ENCODE assay signal across 2 cellular contexts in genomic region chr6:134884752-134885151, GRCh38.
TF ChIP-seq lines count a peak whose summit lies in the region.

No MANE protein-coding gene starts in this region.

TF ChIP-seq in SK-N-SH, 30 proteins besides CTCF, POLR2A, EP300 and RAD21 (continued from another document):
- no peak for TF ChIP-seq NFIC (IDR thresholded peaks at IDR 0.05; ENCODE audit: borderline replicate concordance)
- no peak for TF ChIP-seq EZH2phosphoT487 (IDR thresholded peaks at IDR 0.05; ENCODE audit: borderline replicate concordance, low read depth)
- TF ChIP-seq, protein P1, sequence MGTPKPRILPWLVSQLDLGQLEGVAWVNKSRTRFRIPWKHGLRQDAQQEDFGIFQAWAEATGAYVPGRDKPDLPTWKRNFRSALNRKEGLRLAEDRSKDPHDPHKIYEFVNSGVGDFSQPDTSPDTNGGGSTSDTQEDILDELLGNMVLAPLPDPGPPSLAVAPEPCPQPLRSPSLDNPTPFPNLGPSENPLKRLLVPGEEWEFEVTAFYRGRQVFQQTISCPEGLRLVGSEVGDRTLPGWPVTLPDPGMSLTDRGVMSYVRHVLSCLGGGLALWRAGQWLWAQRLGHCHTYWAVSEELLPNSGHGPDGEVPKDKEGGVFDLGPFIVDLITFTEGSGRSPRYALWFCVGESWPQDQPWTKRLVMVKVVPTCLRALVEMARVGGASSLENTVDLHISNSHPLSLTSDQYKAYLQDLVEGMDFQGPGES (IDR thresholded peaks at IDR 0.05; ENCODE audit: low read depth, low read length), result no peak
- no peak for TF ChIP-seq YY1 (IDR thresholded peaks at IDR 0.05; ENCODE audit: low read depth)
- no peak for TF ChIP-seq CHD2 (IDR thresholded peaks at IDR 0.05; ENCODE audit: low read length, partially characterized antibody)
- no peak for TF ChIP-seq POLR2AphosphoS5 (IDR thresholded peaks at IDR 0.05; ENCODE audit: low read depth, low read length)
- TF ChIP-seq USF2 (IDR thresholded peaks at IDR 0.05; ENCODE audit: borderline replicate concordance, low read depth, low read length), result no peak
- no peak for TF ChIP-seq RCOR1 (IDR thresholded peaks at IDR 0.05; ENCODE audit: low read length)

TF ChIP-seq in HEK293, 187 proteins besides CTCF, POLR2A, EP300 and RAD21 (continued from another document):
- TF ChIP-seq ZNF146 (tag by site-specific recombination; IDR thresholded peaks at IDR 0.05), result peak; percentile 64; the same call in 1 of the 2 replicates
- no peak for TF ChIP-seq ZNF501 (tag by site-specific recombination; IDR thresholded peaks at IDR 0.05)
- no peak for TF ChIP-seq ZNF639 (tag by site-specific recombination; IDR thresholded peaks at IDR 0.05)
- no peak for TF ChIP-seq ZNF211 (tag by site-specific recombination; IDR thresholded peaks at IDR 0.05; ENCODE audit: low read depth)
